In genomic region chr15:44535092-44535491, GRCh38 we compare ENCODE assay signal across 1 cellular context.
TF ChIP-seq lines count a peak whose summit lies in the region.

No MANE protein-coding gene starts in this region.

TF ChIP-seq in GM23338, 12 proteins besides CTCF, POLR2A, EP300 and RAD21 (continued from another document):
- TF ChIP-seq ZNF462 (CRISPR knock-in tag; IDR thresholded peaks at IDR 0.05): no peak
- TF ChIP-seq EZH2 (IDR thresholded peaks at IDR 0.05; ENCODE audit: low read depth, unreplicated experiment): no peak
- TF ChIP-seq ZNF331 (CRISPR knock-in tag; IDR thresholded peaks at IDR 0.05; ENCODE audit: low read depth): no peak
- TF ChIP-seq ZNF114 (CRISPR knock-in tag; IDR thresholded peaks at IDR 0.05): no peak
- no peak for TF ChIP-seq EZH2phosphoT487 (IDR thresholded peaks at IDR 0.05; ENCODE audit: unreplicated experiment)
- TF ChIP-seq JUNB (IDR thresholded peaks at IDR 0.05; ENCODE audit: unreplicated experiment): no peak
- no peak for TF ChIP-seq CREB1 (CRISPR knock-in tag; IDR thresholded peaks at IDR 0.05; ENCODE audit: low read depth)
TF ChIP-seq in GM23338: peak in this region for 0.
